Comparison of ENCODE assay signal across 1 cellular context in the genomic region with DNA sequence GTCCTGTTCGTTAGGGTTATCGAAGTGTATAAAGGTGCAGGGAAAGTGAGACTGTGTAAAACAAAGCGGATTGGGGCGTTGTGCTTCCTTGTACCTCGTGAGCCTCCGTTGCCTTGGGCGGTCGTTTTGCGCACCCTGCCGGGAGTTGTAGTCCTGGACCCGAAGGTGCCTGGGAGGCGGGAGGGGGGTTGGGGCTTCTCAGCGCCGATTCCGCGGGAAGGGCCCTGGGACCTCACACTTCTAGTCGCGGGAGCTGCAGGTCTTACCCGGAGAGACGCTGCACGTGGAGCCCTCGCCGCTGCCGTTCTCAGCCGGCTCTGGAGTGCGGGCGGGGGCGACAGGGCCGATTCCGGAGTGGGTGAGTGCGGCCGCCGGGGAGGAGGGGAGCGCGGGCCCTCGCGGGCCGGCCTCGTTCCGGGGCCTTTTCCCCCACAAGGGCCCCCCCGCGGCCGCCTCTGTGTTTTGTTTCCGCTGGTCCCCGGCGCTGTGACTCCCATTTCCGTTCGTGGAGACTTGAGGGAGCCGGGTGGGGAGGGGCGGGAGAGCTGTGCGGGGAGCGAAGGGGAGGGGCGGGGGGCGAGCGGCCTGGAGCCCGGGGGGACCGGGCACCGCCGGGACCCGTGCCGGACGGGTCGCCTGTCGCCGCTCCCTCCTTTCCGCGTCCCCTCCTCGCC.
A peak's percentile ranks its signal among the peaks of the same experiment; 100 is the strongest.
TF ChIP-seq lines count a peak whose summit lies in the region.

No MANE protein-coding gene starts in this region.

TF ChIP-seq in GM12878, 131 proteins besides CTCF, POLR2A, EP300 and RAD21 (continued from another document):
- TF ChIP-seq, protein P1, sequence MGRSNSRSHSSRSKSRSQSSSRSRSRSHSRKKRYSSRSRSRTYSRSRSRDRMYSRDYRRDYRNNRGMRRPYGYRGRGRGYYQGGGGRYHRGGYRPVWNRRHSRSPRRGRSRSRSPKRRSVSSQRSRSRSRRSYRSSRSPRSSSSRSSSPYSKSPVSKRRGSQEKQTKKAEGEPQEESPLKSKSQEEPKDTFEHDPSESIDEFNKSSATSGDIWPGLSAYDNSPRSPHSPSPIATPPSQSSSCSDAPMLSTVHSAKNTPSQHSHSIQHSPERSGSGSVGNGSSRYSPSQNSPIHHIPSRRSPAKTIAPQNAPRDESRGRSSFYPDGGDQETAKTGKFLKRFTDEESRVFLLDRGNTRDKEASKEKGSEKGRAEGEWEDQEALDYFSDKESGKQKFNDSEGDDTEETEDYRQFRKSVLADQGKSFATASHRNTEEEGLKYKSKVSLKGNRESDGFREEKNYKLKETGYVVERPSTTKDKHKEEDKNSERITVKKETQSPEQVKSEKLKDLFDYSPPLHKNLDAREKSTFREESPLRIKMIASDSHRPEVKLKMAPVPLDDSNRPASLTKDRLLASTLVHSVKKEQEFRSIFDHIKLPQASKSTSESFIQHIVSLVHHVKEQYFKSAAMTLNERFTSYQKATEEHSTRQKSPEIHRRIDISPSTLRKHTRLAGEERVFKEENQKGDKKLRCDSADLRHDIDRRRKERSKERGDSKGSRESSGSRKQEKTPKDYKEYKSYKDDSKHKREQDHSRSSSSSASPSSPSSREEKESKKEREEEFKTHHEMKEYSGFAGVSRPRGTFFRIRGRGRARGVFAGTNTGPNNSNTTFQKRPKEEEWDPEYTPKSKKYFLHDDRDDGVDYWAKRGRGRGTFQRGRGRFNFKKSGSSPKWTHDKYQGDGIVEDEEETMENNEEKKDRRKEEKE (IDR thresholded peaks at IDR 0.05) = no peak
- no peak for TF ChIP-seq NFYA (IDR thresholded peaks at IDR 0.05; ENCODE audit: borderline replicate concordance, low read depth, low read length)
- TF ChIP-seq KLF5 (IDR thresholded peaks at IDR 0.05; ENCODE audit: partially characterized antibody) = no peak
- TF ChIP-seq, protein P2, sequence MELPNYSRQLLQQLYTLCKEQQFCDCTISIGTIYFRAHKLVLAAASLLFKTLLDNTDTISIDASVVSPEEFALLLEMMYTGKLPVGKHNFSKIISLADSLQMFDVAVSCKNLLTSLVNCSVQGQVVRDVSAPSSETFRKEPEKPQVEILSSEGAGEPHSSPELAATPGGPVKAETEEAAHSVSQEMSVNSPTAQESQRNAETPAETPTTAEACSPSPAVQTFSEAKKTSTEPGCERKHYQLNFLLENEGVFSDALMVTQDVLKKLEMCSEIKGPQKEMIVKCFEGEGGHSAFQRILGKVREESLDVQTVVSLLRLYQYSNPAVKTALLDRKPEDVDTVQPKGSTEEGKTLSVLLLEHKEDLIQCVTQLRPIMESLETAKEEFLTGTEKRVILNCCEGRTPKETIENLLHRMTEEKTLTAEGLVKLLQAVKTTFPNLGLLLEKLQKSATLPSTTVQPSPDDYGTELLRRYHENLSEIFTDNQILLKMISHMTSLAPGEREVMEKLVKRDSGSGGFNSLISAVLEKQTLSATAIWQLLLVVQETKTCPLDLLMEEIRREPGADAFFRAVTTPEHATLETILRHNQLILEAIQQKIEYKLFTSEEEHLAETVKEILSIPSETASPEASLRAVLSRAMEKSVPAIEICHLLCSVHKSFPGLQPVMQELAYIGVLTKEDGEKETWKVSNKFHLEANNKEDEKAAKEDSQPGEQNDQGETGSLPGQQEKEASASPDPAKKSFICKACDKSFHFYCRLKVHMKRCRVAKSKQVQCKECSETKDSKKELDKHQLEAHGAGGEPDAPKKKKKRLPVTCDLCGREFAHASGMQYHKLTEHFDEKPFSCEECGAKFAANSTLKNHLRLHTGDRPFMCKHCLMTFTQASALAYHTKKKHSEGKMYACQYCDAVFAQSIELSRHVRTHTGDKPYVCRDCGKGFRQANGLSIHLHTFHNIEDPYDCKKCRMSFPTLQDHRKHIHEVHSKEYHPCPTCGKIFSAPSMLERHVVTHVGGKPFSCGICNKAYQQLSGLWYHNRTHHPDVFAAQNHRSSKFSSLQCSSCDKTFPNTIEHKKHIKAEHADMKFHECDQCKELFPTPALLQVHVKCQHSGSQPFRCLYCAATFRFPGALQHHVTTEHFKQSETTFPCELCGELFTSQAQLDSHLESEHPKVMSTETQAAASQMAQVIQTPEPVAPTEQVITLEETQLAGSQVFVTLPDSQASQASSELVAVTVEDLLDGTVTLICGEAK (IDR thresholded peaks at IDR 0.05; ENCODE audit: borderline replicate concordance) = no peak; the same call in 1 of the 2 replicates
- no peak for TF ChIP-seq SMAD1 (IDR thresholded peaks at IDR 0.05; ENCODE audit: low read depth, partially characterized antibody)
- TF ChIP-seq BHLHE40 (IDR thresholded peaks at IDR 0.05; ENCODE audit: borderline replicate concordance in 1 of 2, low read depth in 2 of 2, low read length in 1 of 2) = peak in 1 of 2 experiments; percentile 40; a peak in 1 of 4 replicates
- no peak for TF ChIP-seq NFXL1 (IDR thresholded peaks at IDR 0.05; ENCODE audit: borderline replicate concordance)
- peak; percentile 37; the same call in 1 of the 2 replicates for TF ChIP-seq SIN3A (IDR thresholded peaks at IDR 0.05; ENCODE audit: low read depth, low read length)
- TF ChIP-seq SP1 (IDR thresholded peaks at IDR 0.05; ENCODE audit: low read depth, low read length) = no peak
